In genomic region chr14:94132285-94132887, GRCh38 we compare ENCODE assay signal across 8 cellular contexts. TPM values are rescaled to one million over a fixed set of nuclear protein-coding genes. Genes with fewer than 3 reads are reported as not detected.
DNase-seq lines count a peak whose midpoint lies in the region; ATAC-seq and TF ChIP-seq lines count a peak whose summit lies in the region.

No MANE protein-coding gene starts in this region.

- no peaks in the 10 kb centered on the region for H3K27me3 ChIP-seq in neural progenitor cell
- no peaks in the 10 kb centered on the region for H3K27me3 ChIP-seq in right cardiac atrium (ENCODE audit: control insufficient read depth, insufficient read depth)

- ATAC-seq in HG03342 (IDR thresholded peaks at IDR 0.05; ENCODE audit: unreplicated experiment) (peak; percentile 50), right cardiac atrium (no peak)
- ATAC-seq in activated T-helper 17 cell treated with anti-CD3 and anti-CD28 coated beads, Interleukin-2, amount 50 U/mL, for 72 hours (replicated peaks): no peak

- peaks cover 7% of the 10 kb centered on the region for H3K9me3 Mint-ChIP-seq in neural progenitor cell
- H3K9me3 Mint-ChIP-seq in activated T-helper 17 cell treated with anti-CD3 and anti-CD28 coated beads, Interleukin-2, amount 50 U/mL, for 72 hours: no peaks in the 10 kb centered on the region

- H3K36me3 Mint-ChIP-seq in neural progenitor cell: no peaks in the 10 kb centered on the region
- H3K36me3 Mint-ChIP-seq in activated T-helper 17 cell treated with anti-CD3 and anti-CD28 coated beads, Interleukin-2, amount 50 U/mL, for 72 hours (ENCODE audit: low read depth): no peaks in the 10 kb centered on the region

- H2AFZ ChIP-seq in neural progenitor cell (replicated peaks): no peak overlapping the region

- peak overlapping the region; percentile 33 for H3K4me3 Mint-ChIP-seq in neural progenitor cell
- H3K4me3 Mint-ChIP-seq in activated T-helper 17 cell treated with anti-CD3 and anti-CD28 coated beads, Interleukin-2, amount 50 U/mL, for 72 hours: no peak overlapping the region

- no peak overlapping the region for H3K4me2 ChIP-seq in neural progenitor cell

- H3K4me3 ChIP-seq in neural progenitor cell (no peak overlapping the region), right cardiac atrium (ENCODE audit: low read length) (no peak overlapping the region)

- peaks cover 16% of the 10 kb centered on the region for H3F3A ChIP-seq in neural progenitor cell (ENCODE audit: low read depth)

- peaks cover 18% of the 10 kb centered on the region for H3K4me1 Mint-ChIP-seq in neural progenitor cell
- H3K4me1 Mint-ChIP-seq in activated T-helper 17 cell treated with anti-CD3 and anti-CD28 coated beads, Interleukin-2, amount 50 U/mL, for 72 hours: peaks cover 16% of the 10 kb centered on the region

- no peaks in the 10 kb centered on the region for H3K36me3 ChIP-seq in neural progenitor cell

- no peak overlapping the region for H3K27ac Mint-ChIP-seq in neural progenitor cell
- H3K27ac Mint-ChIP-seq in activated T-helper 17 cell treated with anti-CD3 and anti-CD28 coated beads, Interleukin-2, amount 50 U/mL, for 72 hours: no peak overlapping the region

- H3K9ac ChIP-seq in neural progenitor cell: no peak overlapping the region

- no peak overlapping the region for H3K27ac ChIP-seq in neural progenitor cell
- H3K27ac ChIP-seq in right cardiac atrium (ENCODE audit: low read length): no peak overlapping the region

- H3K27me3 Mint-ChIP-seq in neural progenitor cell (ENCODE audit: insufficient read depth, low read depth): peaks cover 19% of the 10 kb centered on the region
- no peaks in the 10 kb centered on the region for H3K27me3 Mint-ChIP-seq in activated T-helper 17 cell treated with anti-CD3 and anti-CD28 coated beads, Interleukin-2, amount 50 U/mL, for 72 hours

- peak; percentile 98 for TF ChIP-seq CTCF in neural progenitor cell (IDR thresholded peaks at IDR 0.05)

- H3K4me1 ChIP-seq in neural progenitor cell: peaks cover 4% of the 10 kb centered on the region
- H3K4me1 ChIP-seq in right cardiac atrium (ENCODE audit: control insufficient read depth, insufficient read depth, low read length): no peaks in the 10 kb centered on the region

- H3K9me3 ChIP-seq in neural progenitor cell (ENCODE audit: low read depth) (peaks cover 6% of the 10 kb centered on the region), right cardiac atrium (ENCODE audit: control insufficient read depth, low read length) (no peaks in the 10 kb centered on the region)

- 44% methylated on average over 4 of the region's 4 CpGs for WGBS in right cardiac atrium

- peak; percentile 41 for DNase-seq in DMS79 (lab: John Stamatoyannopoulos, UW)
- peak; percentile 82 for DNase-seq in NCI-H69 (lab: John Stamatoyannopoulos, UW)
- DNase-seq in activated CD4-positive, alpha-beta T cell treated with anti-CD3 and anti-CD28 coated beads, Interleukin-2, amount 50 U/mL, for 24 hours (ENCODE audit: low read depth in 1 of 2, low spot score in 1 of 2): peak; percentile 26 to 65
- peak; percentile 23 for DNase-seq in epidermal melanocyte (ENCODE audit: insufficient read length, low spot score)
- DNase-seq in neural progenitor cell (ENCODE audit: low spot score): peak; percentile 80
- no peak for DNase-seq in right cardiac atrium

- H3K79me2 ChIP-seq in neural progenitor cell (ENCODE audit: low read depth): no peaks in the 10 kb centered on the region

- intact Hi-C loops in right cardiac atrium (cut with DNase I): loop anchor here in 1 of 4 donors (5.0 kb wide), 1 partner anchor 95 kb away; no protein-coding TSS in a partner anchor

- H4K20me1 ChIP-seq in neural progenitor cell (ENCODE audit: low read depth): no peaks in the 10 kb centered on the region

RNA-seq across cellular contexts. Expression of gene IFI27L2, which starts 3.0 kb away (rescaled TPM):
- total RNA-seq in neural progenitor cell (ENCODE audit: low replicate concordance) (24.7 and 73.7 TPM in 2 replicates), right cardiac atrium (10 to 100 TPM; 63.3 to 88.4 (median 65.5) TPM)
- 10 to 100 TPM; 58.5 to 58.8 TPM for total RNA-seq in activated T-helper 17 cell treated with anti-CD3 and anti-CD28 coated beads, Interleukin-2, amount 50 U/mL, for 72 hours
- 104 TPM for polyA plus RNA-seq in right cardiac atrium

RNA-seq across cellular contexts. Expression of gene IFI27, which starts 21.9 kb away (rescaled TPM):
- 0.69 and 2.5 TPM in 2 replicates for total RNA-seq in neural progenitor cell (ENCODE audit: low replicate concordance)
- total RNA-seq in activated T-helper 17 cell treated with anti-CD3 and anti-CD28 coated beads, Interleukin-2, amount 50 U/mL, for 72 hours: 1 to 10 TPM; 2.1 to 3.0 TPM
- 100 to 1,000 TPM in 2 of 4 donors, 10 to 100 TPM in 2; 70.0 to 289 (median 127) TPM for total RNA-seq in right cardiac atrium
- polyA plus RNA-seq in right cardiac atrium: 298 TPM

RNA-seq across cellular contexts. Expression of gene PPP4R4, which starts 41.7 kb away (rescaled TPM):
- total RNA-seq in neural progenitor cell (ENCODE audit: low replicate concordance) (25.5 and 27.8 TPM in 2 replicates), right cardiac atrium (under 1 TPM; 0.41 to 0.74 (median 0.48) TPM)
- 10 to 100 TPM in 1 of 2 donors, 1 to 10 TPM in 1; 1.8 to 68.2 TPM for total RNA-seq in activated T-helper 17 cell treated with anti-CD3 and anti-CD28 coated beads, Interleukin-2, amount 50 U/mL, for 72 hours
- 0.27 TPM for polyA plus RNA-seq in right cardiac atrium

RNA-seq across cellular contexts. Expression of gene IFI27L1, which starts 51.3 kb away (rescaled TPM):
- total RNA-seq in neural progenitor cell (ENCODE audit: low replicate concordance) (10.8 and 19.9 TPM in 2 replicates), right cardiac atrium (10 to 100 TPM; 12.7 to 23.1 (median 15.1) TPM)
- total RNA-seq in activated T-helper 17 cell treated with anti-CD3 and anti-CD28 coated beads, Interleukin-2, amount 50 U/mL, for 72 hours: 10 to 100 TPM; 34.5 to 35.4 TPM
- 37.9 TPM for polyA plus RNA-seq in right cardiac atrium

RNA-seq across cellular contexts. Expression of gene DDX24, which starts 51.4 kb away (rescaled TPM):
- total RNA-seq in neural progenitor cell (ENCODE audit: low replicate concordance) (113 and 153 TPM in 2 replicates), right cardiac atrium (100 to 1,000 TPM; 227 to 268 (median 261) TPM)
- 100 to 1,000 TPM; 222 to 241 TPM for total RNA-seq in activated T-helper 17 cell treated with anti-CD3 and anti-CD28 coated beads, Interleukin-2, amount 50 U/mL, for 72 hours
- 138 TPM for polyA plus RNA-seq in right cardiac atrium

Comparison
In these comparisons a context has a peak if more than half of its experiments do, and no peak if none do; other contexts are left out.
1. DNase-seq: peak in DMS79 (single experiment), NCI-H69 (single experiment), activated CD4-positive, alpha-beta T cell treated with anti-CD3 and anti-CD28 coated beads, Interleukin-2, amount 50 U/mL, for 24 hours (2 of 2), epidermal melanocyte (single experiment) and neural progenitor cell (single experiment); none in right cardiac atrium (0 of 3).
2. RNA of gene IFI27, which starts 21.9 kb away (total RNA-seq): 70.0 to 289 TPM in right cardiac atrium; 2.1 to 3.0 TPM in activated T-helper 17 cell treated with anti-CD3 and anti-CD28 coated beads, Interleukin-2, amount 50 U/mL, for 72 hours and 0.69 to 2.5 TPM in neural progenitor cell; every median in the first group is over 10 times any median in the second.